38 cellular contexts compared by ENCODE assay signal in the genomic region with DNA sequence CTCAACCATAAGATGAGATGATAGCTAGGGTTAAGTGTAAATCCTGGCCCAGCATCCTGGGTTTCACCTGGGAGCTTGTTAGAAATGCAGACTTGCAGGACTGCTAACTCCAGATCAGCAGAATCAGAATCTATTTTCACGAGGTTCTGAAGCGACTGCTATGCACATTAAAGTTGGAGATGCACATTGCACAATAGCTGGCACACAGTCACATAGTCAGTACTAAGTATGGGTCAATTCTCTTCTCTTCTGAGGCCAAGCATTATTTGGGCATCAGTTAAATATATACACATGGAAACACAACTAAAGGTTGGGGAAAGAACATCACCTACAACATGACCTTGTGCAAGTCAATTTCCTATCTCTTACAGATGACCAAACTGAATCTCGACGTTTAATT.
"Had no signal": no experiment of that assay in that cellular context is flagged by ENCODE, and none has a peak within 500 bp of the region (broad histone marks: within the 10 kb centered on the region; RNA-seq: fewer than 3 reads in every experiment).

No MANE protein-coding gene starts in this region.

- H3K27me3 Mint-ChIP-seq: activated CD4-positive, alpha-beta memory T cell treated with anti-CD3 and anti-CD28 coated beads for 36 hours; activated CD4-positive, alpha-beta T cell treated with anti-CD3 and anti-CD28 coated beads for 36 hours; activated CD4-positive, alpha-beta T cell treated with anti-CD3 and anti-CD28 coated beads, Interleukin-2, amount 10 ng/mL, durations not matched to agents 24 days and 14 days; activated CD8-positive, alpha-beta memory T cell treated with anti-CD3 and anti-CD28 coated beads, Interleukin-2, amount 10 ng/mL, durations not matched to agents 7 days and 5 days; activated naive CD8-positive, alpha-beta T cell treated with anti-CD3 and anti-CD28 coated beads for 36 hours; activated naive CD8-positive, alpha-beta T cell treated with anti-CD3 and anti-CD28 coated beads, Interleukin-2, amount 50 U/mL, for 24 hours; brain; T-helper 17 cell had no signal

- H3K4me2 ChIP-seq: hepatocyte had no signal

- H3K9me3 ChIP-seq: adrenal gland, breast epithelium, colonic mucosa, esophagus squamous epithelium, gastroesophageal sphincter, heart right ventricle had no signal

- H3K36me3 Mint-ChIP-seq: activated CD4-positive, alpha-beta memory T cell treated with anti-CD3 and anti-CD28 coated beads for 36 hours; activated CD8-positive, alpha-beta memory T cell treated with anti-CD3 and anti-CD28 coated beads, Interleukin-2, amount 10 ng/mL, durations not matched to agents 7 days and 5 days; activated naive CD4-positive, alpha-beta T cell treated with anti-CD3 and anti-CD28 coated beads, Interleukin-2, amount 50 U/mL, for 24 hours; activated naive CD8-positive, alpha-beta T cell treated with anti-CD3 and anti-CD28 coated beads for 36 hours; brain had no signal

- H3K4me3 ChIP-seq: adrenal gland, breast epithelium, cardiac muscle cell, colonic mucosa, esophagus squamous epithelium, gastroesophageal sphincter, heart right ventricle, hepatocyte had no signal

- H2AFZ ChIP-seq: hepatocyte had no signal

- H3K79me2 ChIP-seq: hepatocyte had no signal

- H3K36me3 ChIP-seq: adrenal gland, breast epithelium, cardiac muscle cell, colonic mucosa, esophagus squamous epithelium, gastroesophageal sphincter, heart right ventricle had no signal

- DNase-seq: activated CD4-positive, alpha-beta memory T cell treated with anti-CD3 and anti-CD28 coated beads for 36 hours; activated CD4-positive, alpha-beta T cell treated with anti-CD3 and anti-CD28 coated beads for 36 hours; activated CD4-positive, alpha-beta T cell treated with anti-CD3 and anti-CD28 coated beads, Interleukin-2, amount 10 ng/mL, durations not matched to agents 24 days and 14 days; activated CD4-positive, CD25-positive, alpha-beta regulatory T cell; activated CD4-positive, CD25-positive, alpha-beta regulatory T cell treated with anti-CD3 and anti-CD28 coated beads, Interleukin-2, amount 50 U/mL, for 72 hours; activated CD8-positive, alpha-beta memory T cell treated with anti-CD3 and anti-CD28 coated beads, Interleukin-2, amount 10 ng/mL, durations not matched to agents 7 days and 5 days; activated CD8-positive, alpha-beta memory T cell treated with anti-CD3 and anti-CD28 coated beads, Interleukin-2, amount 50 U/mL, for 4 hours; activated CD8-positive, alpha-beta T cell treated with anti-CD3 and anti-CD28 coated beads, Interleukin-2, amount 10 ng/mL, durations not matched to agents 7 days and 5 days; activated effector memory CD4-positive, alpha-beta T cell treated with anti-CD3 and anti-CD28 coated beads, Interleukin-2, amount 50 U/mL, for 16 hours; activated naive CD4-positive, alpha-beta T cell treated with anti-CD3 and anti-CD28 coated beads for 36 hours; activated naive CD8-positive, alpha-beta T cell treated with anti-CD3 and anti-CD28 coated beads for 36 hours; activated naive CD8-positive, alpha-beta T cell treated with anti-CD3 and anti-CD28 coated beads, Interleukin-2, amount 50 U/mL, for 24 hours; activated T-cell treated with anti-CD3 and anti-CD28 coated beads, Interleukin-2, amount 50 U/mL, for 1 hour; activated T-cell treated with anti-CD3 and anti-CD28 coated beads, Interleukin-2, amount 50 U/mL, for 48 hours; adrenal gland; amygdala; aorta; central memory CD4-positive, alpha-beta T cell; cerebellar nuclear complex; colonic mucosa; effector CD8-positive, alpha-beta T cell; esophagus squamous epithelium; foreskin melanocyte; heart right ventricle; T-helper 17 cell; T1000 had no signal

- H3K27me3 ChIP-seq: adrenal gland, cardiac muscle cell, colonic mucosa, esophagus squamous epithelium, gastroesophageal sphincter, heart right ventricle, hepatocyte had no signal

- H3K4me1 ChIP-seq: adrenal gland, breast epithelium, colonic mucosa, esophagus squamous epithelium, gastroesophageal sphincter, heart right ventricle had no signal

- H3K27ac Mint-ChIP-seq: activated CD4-positive, alpha-beta memory T cell treated with anti-CD3 and anti-CD28 coated beads for 36 hours; activated CD4-positive, alpha-beta T cell treated with anti-CD3 and anti-CD28 coated beads for 36 hours; activated CD4-positive, alpha-beta T cell treated with anti-CD3 and anti-CD28 coated beads, Interleukin-2, amount 10 ng/mL, durations not matched to agents 24 days and 14 days; activated CD8-positive, alpha-beta memory T cell treated with anti-CD3 and anti-CD28 coated beads, Interleukin-2, amount 10 ng/mL, durations not matched to agents 7 days and 5 days; activated CD8-positive, alpha-beta T cell treated with anti-CD3 and anti-CD28 coated beads, Interleukin-2, amount 10 ng/mL, durations not matched to agents 7 days and 5 days; activated naive CD4-positive, alpha-beta T cell treated with anti-CD3 and anti-CD28 coated beads for 36 hours; activated naive CD4-positive, alpha-beta T cell treated with anti-CD3 and anti-CD28 coated beads, Interleukin-2, amount 50 U/mL, for 24 hours; activated naive CD8-positive, alpha-beta T cell treated with anti-CD3 and anti-CD28 coated beads for 36 hours; activated naive CD8-positive, alpha-beta T cell treated with anti-CD3 and anti-CD28 coated beads, Interleukin-2, amount 50 U/mL, for 24 hours; activated T-helper 1 cell treated with anti-CD3 and anti-CD28 coated beads, Interleukin-12 subunit alpha, Interleukin-12 subunit beta, Interleukin-2, Interleukin-4 antibody, amounts not matched to agents 30 ng/mL and 10 ng/mL and 1 ng/mL, durations not matched to agents 14 hours and 24 hours and 36 hours; activated T-helper 2 cell treated with anti-CD3 and anti-CD28 coated beads, Interferon-gamma antibody, Interleukin-2, Interleukin-4, amounts not matched to agents 10 μg/mL and 5 μg/mL and 100 μg/mL, durations not matched to agents 14 hours and 24 hours and 36 hours; brain; T-helper 17 cell; T-helper 2 cell treated with Interferon-gamma antibody and Interleukin-4, amounts not matched to agents 5 μg/mL and 100 μg/mL, for 36 hours had no signal

- FAIRE-seq: endometrium, endothelial cell of umbilical vein had no signal

- H3K27ac ChIP-seq: adrenal gland, breast epithelium, cardiac muscle cell, colonic mucosa, epithelial cell of prostate, esophagus squamous epithelium, gastroesophageal sphincter, heart right ventricle, hepatocyte had no signal

- H3K4me1 Mint-ChIP-seq: activated CD4-positive, alpha-beta T cell treated with anti-CD3 and anti-CD28 coated beads for 36 hours; activated CD4-positive, alpha-beta T cell treated with anti-CD3 and anti-CD28 coated beads, Interleukin-2, amount 10 ng/mL, durations not matched to agents 24 days and 14 days; activated CD8-positive, alpha-beta memory T cell treated with anti-CD3 and anti-CD28 coated beads, Interleukin-2, amount 10 ng/mL, durations not matched to agents 7 days and 5 days; activated naive CD4-positive, alpha-beta T cell treated with anti-CD3 and anti-CD28 coated beads, Interleukin-2, amount 50 U/mL, for 24 hours; activated naive CD8-positive, alpha-beta T cell treated with anti-CD3 and anti-CD28 coated beads for 36 hours; activated naive CD8-positive, alpha-beta T cell treated with anti-CD3 and anti-CD28 coated beads, Interleukin-2, amount 50 U/mL, for 24 hours; brain; T-helper 17 cell had no signal

- H3K4me3 Mint-ChIP-seq: activated CD4-positive, alpha-beta memory T cell treated with anti-CD3 and anti-CD28 coated beads for 36 hours; activated CD4-positive, alpha-beta T cell treated with anti-CD3 and anti-CD28 coated beads for 36 hours; activated CD4-positive, alpha-beta T cell treated with anti-CD3 and anti-CD28 coated beads, Interleukin-2, amount 10 ng/mL, durations not matched to agents 24 days and 14 days; activated CD8-positive, alpha-beta memory T cell treated with anti-CD3 and anti-CD28 coated beads, Interleukin-2, amount 10 ng/mL, durations not matched to agents 7 days and 5 days; activated CD8-positive, alpha-beta T cell treated with anti-CD3 and anti-CD28 coated beads, Interleukin-2, amount 10 ng/mL, durations not matched to agents 7 days and 5 days; activated naive CD4-positive, alpha-beta T cell treated with anti-CD3 and anti-CD28 coated beads for 36 hours; activated naive CD4-positive, alpha-beta T cell treated with anti-CD3 and anti-CD28 coated beads, Interleukin-2, amount 50 U/mL, for 24 hours; activated naive CD8-positive, alpha-beta T cell treated with anti-CD3 and anti-CD28 coated beads for 36 hours; activated naive CD8-positive, alpha-beta T cell treated with anti-CD3 and anti-CD28 coated beads, Interleukin-2, amount 50 U/mL, for 24 hours; activated T-helper 1 cell treated with anti-CD3 and anti-CD28 coated beads, Interleukin-12 subunit alpha, Interleukin-12 subunit beta, Interleukin-2, Interleukin-4 antibody, amounts not matched to agents 30 ng/mL and 10 ng/mL and 1 ng/mL, durations not matched to agents 14 hours and 24 hours and 36 hours; brain; T-helper 17 cell; T-helper 2 cell treated with Interferon-gamma antibody and Interleukin-4, amounts not matched to agents 5 μg/mL and 100 μg/mL, for 36 hours had no signal

- H3K9me3 Mint-ChIP-seq: activated CD4-positive, alpha-beta memory T cell treated with anti-CD3 and anti-CD28 coated beads for 36 hours; activated CD4-positive, alpha-beta T cell treated with anti-CD3 and anti-CD28 coated beads, Interleukin-2, amount 10 ng/mL, durations not matched to agents 24 days and 14 days; activated naive CD4-positive, alpha-beta T cell treated with anti-CD3 and anti-CD28 coated beads for 36 hours; activated naive CD4-positive, alpha-beta T cell treated with anti-CD3 and anti-CD28 coated beads, Interleukin-2, amount 50 U/mL, for 24 hours; activated naive CD8-positive, alpha-beta T cell treated with anti-CD3 and anti-CD28 coated beads for 36 hours; activated naive CD8-positive, alpha-beta T cell treated with anti-CD3 and anti-CD28 coated beads, Interleukin-2, amount 50 U/mL, for 24 hours; activated T-helper 1 cell treated with anti-CD3 and anti-CD28 coated beads, Interleukin-12 subunit alpha, Interleukin-12 subunit beta, Interleukin-2, Interleukin-4 antibody, amounts not matched to agents 30 ng/mL and 10 ng/mL and 1 ng/mL, durations not matched to agents 14 hours and 24 hours and 36 hours; activated T-helper 2 cell treated with anti-CD3 and anti-CD28 coated beads, Interferon-gamma antibody, Interleukin-2, Interleukin-4, amounts not matched to agents 10 μg/mL and 5 μg/mL and 100 μg/mL, durations not matched to agents 14 hours and 24 hours and 36 hours had no signal
